31 cellular contexts compared by ENCODE assay signal in the genomic region with DNA sequence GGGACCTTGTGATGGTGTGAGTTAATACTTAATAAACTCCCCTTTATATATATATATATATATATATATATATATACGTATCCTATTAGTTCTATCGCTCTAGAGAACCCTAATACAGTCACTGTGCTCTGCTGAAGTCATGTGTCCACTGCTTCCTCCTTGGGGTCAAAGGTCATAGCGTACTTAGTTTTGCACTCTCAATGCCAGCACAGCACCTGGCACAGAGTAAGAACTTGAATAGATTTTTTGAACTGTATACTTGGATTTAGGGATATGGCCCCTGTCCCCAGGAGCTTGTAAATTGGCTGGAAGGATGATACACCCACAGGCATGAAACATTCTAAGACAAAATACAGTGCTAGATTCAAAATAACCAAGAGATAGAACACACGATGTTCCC. TPM values are rescaled to one million over a fixed set of nuclear protein-coding genes. Genes with fewer than 3 reads are reported as not detected.
"Had no signal": no experiment of that assay in that cellular context is flagged by ENCODE, and none has a peak within 500 bp of the region (broad histone marks: within the 10 kb centered on the region; RNA-seq: fewer than 3 reads in every experiment).

No MANE protein-coding gene starts in this region.

- H3K36me3 ChIP-seq: colonic mucosa, esophagus muscularis mucosa, esophagus squamous epithelium, gastrocnemius medialis, gastroesophageal sphincter, heart left ventricle, heart right ventricle had no signal

- H3K9me3 ChIP-seq: colonic mucosa, esophagus muscularis mucosa, esophagus squamous epithelium, gastrocnemius medialis, gastroesophageal sphincter, heart left ventricle, heart right ventricle had no signal

- H3K27ac Mint-ChIP-seq: dendritic cell treated with granulocyte-macrophage colony-stimulating factor and Interleukin-4, amounts not matched to agents 40 ng/mL and 50 ng/mL, for 4 days; effector memory CD8-positive, alpha-beta T cell; endodermal cell had no signal

- H3K4me3 Mint-ChIP-seq: dendritic cell treated with granulocyte-macrophage colony-stimulating factor and Interleukin-4, amounts not matched to agents 40 ng/mL and 50 ng/mL, for 4 days; effector memory CD8-positive, alpha-beta T cell; endodermal cell had no signal

- H3K27ac ChIP-seq: colonic mucosa, coronary artery, dorsolateral prefrontal cortex, epithelial cell of prostate, esophagus muscularis mucosa, esophagus squamous epithelium, foreskin keratinocyte, gastrocnemius medialis, gastroesophageal sphincter, heart left ventricle, heart right ventricle had no signal

- DNase-seq: colonic mucosa; cortex of kidney; dermis blood vessel endothelial cell; dorsolateral prefrontal cortex; effector CD4-positive, alpha-beta T cell; effector CD8-positive, alpha-beta T cell; effector memory CD4-positive, alpha-beta T cell; effector memory CD8-positive, alpha-beta T cell; endodermal cell; erythroblast; esophagus squamous epithelium; foreskin fibroblast; foreskin keratinocyte; foreskin melanocyte; gastrocnemius medialis; glutamatergic neuron; head of caudate nucleus; heart left ventricle; heart right ventricle had no signal

- ATAC-seq: effector memory CD8-positive, alpha-beta T cell; esophagus mucosa; foreskin keratinocyte; gastrocnemius medialis; gastroesophageal sphincter; heart left ventricle; heart right ventricle had no signal

- H3K27me3 ChIP-seq: colonic mucosa, esophagus muscularis mucosa, esophagus squamous epithelium, foreskin keratinocyte, gastrocnemius medialis, gastroesophageal sphincter, heart left ventricle, heart right ventricle had no signal

- H3K4me1 ChIP-seq: colonic mucosa, esophagus muscularis mucosa, esophagus squamous epithelium, foreskin keratinocyte, gastrocnemius medialis, gastroesophageal sphincter, heart left ventricle, heart right ventricle had no signal

- H3K9me3 Mint-ChIP-seq: dendritic cell treated with granulocyte-macrophage colony-stimulating factor and Interleukin-4, amounts not matched to agents 40 ng/mL and 50 ng/mL, for 4 days; effector memory CD8-positive, alpha-beta T cell; endodermal cell had no signal

- FAIRE-seq: colon, endometrium, endothelial cell of umbilical vein, frontal cortex had no signal

- H3K4me3 ChIP-seq: colonic mucosa, coronary artery, dorsolateral prefrontal cortex, esophagus muscularis mucosa, esophagus squamous epithelium, gastrocnemius medialis, gastroesophageal sphincter, heart left ventricle, heart right ventricle had no signal

RNA-seq across cellular contexts. Expression of a gene that starts 58.9 kb away (rescaled TPM):
- total RNA-seq: epithelial cell of proximal tubule, fibroblast of villous mesenchyme, foreskin keratinocyte had no signal
- polyA plus RNA-seq: foreskin keratinocyte had no signal
